Comparison of ENCODE assay signal across 31 cellular contexts in genomic region chr21:19683492-19683891, GRCh38.
"Had no signal": no experiment of that assay in that cellular context is flagged by ENCODE, and none has a peak within 500 bp of the region (broad histone marks: within the 10 kb centered on the region; RNA-seq: fewer than 3 reads in every experiment).

No MANE protein-coding gene starts in this region.

- H3K79me2 ChIP-seq: hepatocyte had no signal

- H3K4me2 ChIP-seq: hepatocyte had no signal

- H3K27ac ChIP-seq: adrenal gland, body of pancreas, esophagus muscularis mucosa, foreskin keratinocyte, gastrocnemius medialis, heart right ventricle, hepatocyte, WERI-Rb-1 had no signal

- H3K4me1 ChIP-seq: adrenal gland, body of pancreas, esophagus muscularis mucosa, foreskin keratinocyte, gastrocnemius medialis, heart right ventricle had no signal

- DNase-seq: activated B cell treated with CpG ODN at 0.5 μM for 24 hours; activated CD4-positive, alpha-beta T cell treated with anti-CD3 and anti-CD28 coated beads for 48 hours; activated CD4-positive, alpha-beta T cell treated with anti-CD3 and anti-CD28 coated beads, Interleukin-2, amount 50 U/mL, for 1 hour; activated CD4-positive, alpha-beta T cell treated with anti-CD3 and anti-CD28 coated beads, Interleukin-2, amount 50 U/mL, for 48 hours; activated CD8-positive, alpha-beta memory T cell treated with anti-CD3 and anti-CD28 coated beads for 24 hours; activated CD8-positive, alpha-beta T cell treated with anti-CD3 and anti-CD28 coated beads for 36 hours; activated effector memory CD4-positive, alpha-beta T cell treated with Interleukin-2 at 50 U/mL for 16 hours; activated gamma-delta T cell treated with Interleukin-2 at 50 U/mL for 16 hours; activated naive CD4-positive, alpha-beta T cell treated with anti-CD3 and anti-CD28 coated beads, Interleukin-2, amount 50 U/mL, for 16 hours; activated naive CD4-positive, alpha-beta T cell treated with Interleukin-2 at 50 U/mL for 16 hours; activated T-cell treated with anti-CD3 and anti-CD28 coated beads, Interleukin-2, amount 50 U/mL, for 4 hours; adrenal gland; amygdala; aorta; body of pancreas; caudate nucleus; cortex of kidney; dermis blood vessel endothelial cell; effector CD4-positive, alpha-beta T cell; effector memory CD8-positive, alpha-beta T cell; erythroblast; foreskin keratinocyte; gastrocnemius medialis; heart right ventricle; T1000; WERI-Rb-1 had no signal

- H3K9me3 ChIP-seq: adrenal gland, body of pancreas, esophagus muscularis mucosa, gastrocnemius medialis had no signal

- ATAC-seq: activated CD4-positive, CD25-positive, alpha-beta regulatory T cell treated with anti-CD3 and anti-CD28 coated beads, Interleukin-2, amount 50 U/mL, for 24 hours; activated CD8-positive, alpha-beta T cell treated with anti-CD3 and anti-CD28 coated beads for 36 hours; activated T-cell treated with anti-CD3 and anti-CD28 coated beads, Interleukin-2, amount 50 U/mL, for 4 hours; activated T-helper 17 cell treated with anti-CD3 and anti-CD28 coated beads, Interleukin-2, amount 50 U/mL, for 72 hours; body of pancreas; effector memory CD8-positive, alpha-beta T cell; foreskin keratinocyte; gastrocnemius medialis; heart right ventricle had no signal

- H3K27me3 ChIP-seq: adrenal gland, body of pancreas, esophagus muscularis mucosa, foreskin keratinocyte, gastrocnemius medialis, heart right ventricle, hepatocyte had no signal

- H3K36me3 ChIP-seq: adrenal gland, esophagus muscularis mucosa, gastrocnemius medialis, heart right ventricle, WERI-Rb-1 had no signal

- FAIRE-seq: colon had no signal

- H3K4me3 ChIP-seq: adrenal gland, body of pancreas, esophagus muscularis mucosa, gastrocnemius medialis, heart right ventricle, hepatocyte had no signal

- H2AFZ ChIP-seq: hepatocyte had no signal
